22 cellular contexts compared by ENCODE assay signal in genomic region chr2:33650171-33650570, GRCh38.
"Had no signal": no experiment of that assay in that cellular context is flagged by ENCODE, and none has a peak within 500 bp of the region (broad histone marks: within the 10 kb centered on the region; RNA-seq: fewer than 3 reads in every experiment).

No MANE protein-coding gene starts in this region.

- H3K9me3 ChIP-seq: colonic mucosa, esophagus muscularis mucosa, esophagus squamous epithelium, gastroesophageal sphincter had no signal

- H3K27me3 ChIP-seq: colonic mucosa, dorsolateral prefrontal cortex, esophagus muscularis mucosa, esophagus squamous epithelium, foreskin keratinocyte, gastroesophageal sphincter, heart left ventricle, heart right ventricle had no signal

- H3K4me3 ChIP-seq: colonic mucosa, coronary artery, dorsolateral prefrontal cortex, esophagus muscularis mucosa, esophagus squamous epithelium, gastroesophageal sphincter, heart left ventricle, heart right ventricle had no signal

- H3K27ac ChIP-seq: colonic mucosa, coronary artery, epithelial cell of prostate, esophagus muscularis mucosa, esophagus squamous epithelium, foreskin keratinocyte, gastroesophageal sphincter, heart left ventricle, heart right ventricle had no signal

- DNase-seq: colonic mucosa; cortex of kidney; dermis blood vessel endothelial cell; dorsolateral prefrontal cortex; effector CD4-positive, alpha-beta T cell; effector CD8-positive, alpha-beta T cell; effector memory CD4-positive, alpha-beta T cell; effector memory CD8-positive, alpha-beta T cell; endodermal cell; erythroblast; esophagus squamous epithelium; foreskin fibroblast; foreskin keratinocyte; foreskin melanocyte; glutamatergic neuron; heart left ventricle; heart right ventricle had no signal

- H3K4me1 ChIP-seq: colonic mucosa, esophagus muscularis mucosa, esophagus squamous epithelium, foreskin keratinocyte, gastroesophageal sphincter, heart left ventricle, heart right ventricle had no signal

- H3K36me3 ChIP-seq: colonic mucosa, esophagus muscularis mucosa, esophagus squamous epithelium, gastroesophageal sphincter, heart left ventricle, heart right ventricle had no signal

- ATAC-seq: effector memory CD8-positive, alpha-beta T cell; esophagus mucosa; foreskin keratinocyte; gastroesophageal sphincter; heart left ventricle; heart right ventricle had no signal
